ENCODE assay signal across 8 cellular contexts in the genomic region with DNA sequence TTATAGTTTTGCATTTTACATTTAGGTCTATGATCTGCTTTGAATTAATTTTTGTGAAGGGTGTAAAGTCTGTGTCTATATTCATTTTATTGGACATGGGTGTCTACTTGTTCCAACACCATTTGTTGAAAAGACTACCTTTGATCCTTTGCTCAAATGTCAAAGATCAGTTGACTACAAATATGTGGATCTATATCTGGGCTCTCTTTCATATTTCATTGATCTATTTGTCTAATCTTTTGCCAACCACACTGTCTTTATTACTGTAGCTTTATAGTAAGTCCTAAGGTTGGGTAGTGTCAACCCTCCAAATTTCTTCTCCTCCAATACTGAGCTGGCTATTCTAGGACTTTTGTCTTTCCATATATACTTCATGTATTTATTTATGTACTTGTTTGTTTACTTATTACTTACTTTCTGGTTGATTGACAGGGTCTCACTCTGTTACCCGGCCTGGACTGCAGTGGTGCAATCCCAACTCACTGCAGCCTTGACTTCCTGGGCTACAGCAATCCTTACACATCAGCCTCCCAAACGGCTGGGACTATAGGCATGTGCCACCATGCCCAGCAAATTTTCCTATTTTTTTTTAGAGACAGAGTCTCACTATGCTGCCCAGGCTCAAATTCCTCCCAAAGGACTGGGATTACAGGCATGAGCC.
"Had no signal": no experiment of that assay in that cellular context is flagged by ENCODE, and none has a peak within 500 bp of the region (broad histone marks: within the 10 kb centered on the region; RNA-seq: fewer than 3 reads in every experiment).

No MANE protein-coding gene starts in this region.

- H3K27ac Mint-ChIP-seq: GM23338, H9, IgD-negative memory B cell had no signal

- H3K4me3 Mint-ChIP-seq: GM23338, H9, IgD-negative memory B cell had no signal

- H3K4me1 Mint-ChIP-seq: GM23338, H9, IgD-negative memory B cell had no signal

- FAIRE-seq: H1, H54, HTR-8/SVneo had no signal

- DNase-seq: H9, HCEC 1CT, KBM-7 had no signal

- H3K9me3 Mint-ChIP-seq: GM23338 had no signal

- ATAC-seq: GM23338 had no signal

- H3K27me3 Mint-ChIP-seq: IgD-negative memory B cell had no signal

- H3K4me3 ChIP-seq: GM23338 had no signal
